Comparison of ENCODE assay signal across 8 cellular contexts in the genomic region with DNA sequence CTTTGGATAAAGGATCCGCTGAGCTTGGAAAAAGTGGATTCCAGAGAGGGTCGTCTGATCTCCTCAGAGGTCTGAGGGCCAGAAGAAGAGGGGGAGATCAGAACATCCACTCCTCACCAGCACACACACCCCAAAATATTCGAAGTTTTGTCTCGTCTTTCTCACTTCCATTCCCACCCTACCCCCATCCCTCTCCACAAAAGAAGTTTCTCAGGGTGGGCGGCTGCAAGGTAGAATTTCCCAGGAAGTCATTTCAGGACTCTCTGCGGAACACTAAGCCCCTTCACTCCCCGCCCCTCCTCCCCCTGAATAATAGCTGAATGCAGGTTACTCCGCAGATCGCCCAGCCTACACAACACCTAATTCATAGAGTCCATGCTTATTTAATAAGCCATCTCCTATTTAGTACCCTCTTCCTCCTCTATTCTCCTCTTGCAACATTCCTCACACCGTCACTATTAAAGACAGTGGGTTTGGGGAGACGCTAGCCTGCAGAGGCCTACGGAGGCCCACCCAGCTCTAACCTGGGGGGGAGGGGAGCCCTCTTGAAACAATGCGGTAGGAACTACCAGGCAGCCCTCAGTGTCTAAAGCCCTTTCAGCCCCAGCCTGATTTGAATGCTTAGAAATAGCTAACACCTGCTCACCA. TPM values are rescaled to one million over a fixed set of nuclear protein-coding genes. Genes with fewer than 3 reads are reported as not detected.
DNase-seq lines count a peak whose midpoint lies in the region; ATAC-seq, FAIRE-seq and TF ChIP-seq lines count a peak whose summit lies in the region.

No MANE protein-coding gene starts in this region.

- intact Hi-C loops in endothelial cell of umbilical vein (cut with micrococcal nuclease): loop anchor here (1.0 kb wide), 1 partner anchor 15 kb away; the partner anchor contains the start of gene METTL3

- no peak for TF ChIP-seq CTCF in endothelial cell of umbilical vein (IDR thresholded peaks at IDR 0.05; ENCODE audit: extremely low read depth in 1 of 2, insufficient read depth in 1 of 2, low read depth in 1 of 2, low read length in 2 of 2)
- TF ChIP-seq CTCF in neutrophil (IDR thresholded peaks at IDR 0.05): no peak

- H3K9me3 Mint-ChIP-seq in T-helper 1 cell treated with Interleukin-12 subunit alpha and Interleukin-12 subunit beta and Interleukin-4 antibody, amounts not matched to agents 30 μg/mL and 1 μg/mL, for 36 hours: no peaks in the 10 kb centered on the region

- POLR2A ChIA-PET in endothelial cell of umbilical vein (lab: Charles Lee): interaction anchor here (1.9 kb wide), 1 partner anchor 16 kb away, joined by 19 read pairs; the partner anchor contains the start of gene METTL3

- H3K27ac ChIP-seq in endothelial cell of umbilical vein (ENCODE audit: insufficient read depth, low read depth, low read length) (no peak overlapping the region), neutrophil (peak overlapping the region; percentile 14)

- H3K4me3 Mint-ChIP-seq in T-helper 1 cell treated with Interleukin-12 subunit alpha and Interleukin-12 subunit beta and Interleukin-4 antibody, amounts not matched to agents 30 μg/mL and 1 μg/mL, for 36 hours: peak overlapping the region; percentile 87

- no peak for TF ChIP-seq POLR2A in endothelial cell of umbilical vein (IDR thresholded peaks at IDR 0.05; ENCODE audit: low read depth, low read length)

- no peak overlapping the region for H3K27ac Mint-ChIP-seq in T-helper 1 cell treated with Interleukin-12 subunit alpha and Interleukin-12 subunit beta and Interleukin-4 antibody, amounts not matched to agents 30 μg/mL and 1 μg/mL, for 36 hours

- no peaks in the 10 kb centered on the region for H4K20me1 ChIP-seq in endothelial cell of umbilical vein (replicated peaks; ENCODE audit: control insufficient read depth, extremely low read depth, insufficient read depth, low read length)

- peak overlapping the region; percentile 88 for H2AFZ ChIP-seq in endothelial cell of umbilical vein (ENCODE audit: low read depth, low read length)

- CTCF ChIA-PET in endothelial cell of umbilical vein (lab: Charles Lee): interaction anchor here (0.9 to 3.1 kb wide), 5 partner anchors 11 to 30 kb away, joined by 3 to 28 read pairs (median 8); partner anchors contain the start of gene METTL3

- peaks cover 9% of the 10 kb centered on the region for H3K4me1 Mint-ChIP-seq in T-helper 1 cell treated with Interleukin-12 subunit alpha and Interleukin-12 subunit beta and Interleukin-4 antibody, amounts not matched to agents 30 μg/mL and 1 μg/mL, for 36 hours (ENCODE audit: low read depth)

- no peaks in the 10 kb centered on the region for H3K9me3 ChIP-seq in endothelial cell of umbilical vein (replicated peaks; ENCODE audit: control insufficient read depth, insufficient read depth, low read length)
- no peaks in the 10 kb centered on the region for H3K9me3 ChIP-seq in neutrophil

- no peak for ATAC-seq in HG03378 (IDR thresholded peaks at IDR 0.05; ENCODE audit: unreplicated experiment)

- no peak for FAIRE-seq in endothelial cell of umbilical vein (lab: Jason Lieb, UNC)

- H3K79me2 ChIP-seq in endothelial cell of umbilical vein (ENCODE audit: control insufficient read depth, insufficient read depth, low read length): no peaks in the 10 kb centered on the region

- H3K27me3 ChIP-seq in endothelial cell of umbilical vein (ENCODE audit: control insufficient read depth in 2 of 2, insufficient read depth in 2 of 2, low read length in 2 of 2) (peaks cover 18 to 20% of the 10 kb centered on the region in 2 experiments), neutrophil (peaks cover 51% of the 10 kb centered on the region)

- H3K9ac ChIP-seq in endothelial cell of umbilical vein (replicated peaks; ENCODE audit: extremely low read depth, insufficient read depth, low read length): no peak overlapping the region

- no peaks in the 10 kb centered on the region for H3K27me3 Mint-ChIP-seq in T-helper 1 cell treated with Interleukin-12 subunit alpha and Interleukin-12 subunit beta and Interleukin-4 antibody, amounts not matched to agents 30 μg/mL and 1 μg/mL, for 36 hours (ENCODE audit: low read depth)

- H3K36me3 ChIP-seq in endothelial cell of umbilical vein (ENCODE audit: control insufficient read depth in 2 of 2, extremely low read depth in 1 of 2, insufficient read depth in 2 of 2, low read length in 2 of 2): no peaks in the 10 kb centered on the region
- H3K36me3 ChIP-seq in neutrophil: no peaks in the 10 kb centered on the region

- H3K4me1 ChIP-seq in endothelial cell of umbilical vein (ENCODE audit: control insufficient read depth, extremely low read depth, insufficient read depth, low read length) (peaks cover 3% of the 10 kb centered on the region), neutrophil (ENCODE audit: control insufficient read depth in 1 of 2, insufficient read depth in 1 of 2, low read depth in 1 of 2, low read length in 1 of 2) (peaks cover 33 to 37% of the 10 kb centered on the region in 2 experiments)

- no TSS peak for BruUV-seq in endothelial cell of umbilical vein (replicated peaks; lab: Mats Ljungman, UMichigan)

- peak overlapping the region; percentile 32 to 80 (median 67) for H3K4me3 ChIP-seq in endothelial cell of umbilical vein (replicated peaks in 1 of 3; ENCODE audit: insufficient read depth in 1 of 3, low read depth in 1 of 3, low read length in 3 of 3)
- peak overlapping the region; percentile 47 to 64 for H3K4me3 ChIP-seq in neutrophil (ENCODE audit: low read depth in 1 of 2, low read length in 1 of 2)

- H3K4me2 ChIP-seq in endothelial cell of umbilical vein (ENCODE audit: insufficient read depth, low read length): peak overlapping the region; percentile 55

- no peaks in the 10 kb centered on the region for H3K36me3 Mint-ChIP-seq in T-helper 1 cell treated with Interleukin-12 subunit alpha and Interleukin-12 subunit beta and Interleukin-4 antibody, amounts not matched to agents 30 μg/mL and 1 μg/mL, for 36 hours (ENCODE audit: low read depth)

- dilution Hi-C loops in endothelial cell of umbilical vein (cut with MboI; ENCODE audit: extremely low pct_ligation_motif_present, low sequenced_read_pairs): no loop called here

- no peaks in the 10 kb centered on the region for H3K9me1 ChIP-seq in endothelial cell of umbilical vein (replicated peaks; ENCODE audit: control insufficient read depth, extremely low read depth, insufficient read depth, low read length)

- DNase-seq in T-helper 1 cell (no peak), NCI-H69 (lab: John Stamatoyannopoulos, UW) (peak; percentile 66), endothelial cell of umbilical vein (ENCODE audit: low read depth, low spot score) (no peak), mucosa of gallbladder (ENCODE audit: low spot score) (no peak), HPDE6-E6E7 (ENCODE audit: extremely low spot score) (no peak)

RNA-seq across cellular contexts. Expression of gene SALL2, which starts 0.7 kb away (rescaled TPM):
- total RNA-seq in endothelial cell of umbilical vein (4.6 and 6.8 TPM in 2 replicates), mucosa of gallbladder (8.3 TPM)
- polyA plus RNA-seq in endothelial cell of umbilical vein: 2.8 and 4.3 TPM in 2 replicates
- 2.4 and 3.0 TPM in 2 replicates for polyA plus RNA-seq in endothelial cell of umbilical vein (2011; cell fraction: cytosol; rRNA removed)
- 1.0 and 1.4 TPM in 2 replicates for polyA plus RNA-seq in endothelial cell of umbilical vein (2011; cell fraction: nucleus; rRNA removed)
- 1.4 and 1.7 TPM in 2 replicates for polyA plus RNA-seq in endothelial cell of umbilical vein (2012)
- polyA minus RNA-seq in endothelial cell of umbilical vein: 3.6 and 5.2 TPM in 2 replicates
- polyA minus RNA-seq in endothelial cell of umbilical vein (2011; cell fraction: cytosol; rRNA and poly(A)+ RNA removed): not detected
- polyA minus RNA-seq in endothelial cell of umbilical vein (2011; cell fraction: nucleus; rRNA and poly(A)+ RNA removed): 1.0 and 2.0 TPM in 2 replicates

RNA-seq across cellular contexts. Expression of gene METTL3, which starts 15.7 kb away (rescaled TPM):
- total RNA-seq in endothelial cell of umbilical vein: 63.1 and 65.0 TPM in 2 replicates
- polyA plus RNA-seq in endothelial cell of umbilical vein: 80.2 and 85.3 TPM in 2 replicates
- polyA plus RNA-seq in endothelial cell of umbilical vein (2011; cell fraction: cytosol; rRNA removed): 61.6 and 67.3 TPM in 2 replicates
- polyA plus RNA-seq in endothelial cell of umbilical vein (2011; cell fraction: nucleus; rRNA removed): 465 and 505 TPM in 2 replicates
- 45.6 and 57.2 TPM in 2 replicates for polyA plus RNA-seq in endothelial cell of umbilical vein (2012)
- polyA minus RNA-seq in endothelial cell of umbilical vein: 85.6 and 92.0 TPM in 2 replicates
- 28.1 TPM for polyA minus RNA-seq in endothelial cell of umbilical vein (2011; cell fraction: cytosol; rRNA and poly(A)+ RNA removed)
- polyA minus RNA-seq in endothelial cell of umbilical vein (2011; cell fraction: nucleus; rRNA and poly(A)+ RNA removed): 60.7 and 85.7 TPM in 2 replicates
- total RNA-seq in mucosa of gallbladder: 37.5 TPM

RNA-seq across cellular contexts. Expression of gene TOX4, which starts 49.8 kb away (rescaled TPM):
- 63.2 and 67.4 TPM in 2 replicates for total RNA-seq in endothelial cell of umbilical vein
- polyA plus RNA-seq in endothelial cell of umbilical vein: 78.2 and 78.4 TPM in 2 replicates
- polyA plus RNA-seq in endothelial cell of umbilical vein (2011; cell fraction: cytosol; rRNA removed): 59.7 and 65.2 TPM in 2 replicates
- polyA plus RNA-seq in endothelial cell of umbilical vein (2011; cell fraction: nucleus; rRNA removed): 61.6 and 71.0 TPM in 2 replicates
- polyA plus RNA-seq in endothelial cell of umbilical vein (2012): 56.5 and 91.9 TPM in 2 replicates
- 153 and 171 TPM in 2 replicates for polyA minus RNA-seq in endothelial cell of umbilical vein
- 22.8 TPM for polyA minus RNA-seq in endothelial cell of umbilical vein (2011; cell fraction: cytosol; rRNA and poly(A)+ RNA removed)
- polyA minus RNA-seq in endothelial cell of umbilical vein (2011; cell fraction: nucleus; rRNA and poly(A)+ RNA removed): 33.2 and 40.7 TPM in 2 replicates
- 66.7 TPM for total RNA-seq in mucosa of gallbladder

RNA-seq across cellular contexts. Expression of gene RAB2B, which starts 50.0 kb away (rescaled TPM):
- total RNA-seq in endothelial cell of umbilical vein: 29.1 and 30.6 TPM in 2 replicates
- 26.8 and 27.9 TPM in 2 replicates for polyA plus RNA-seq in endothelial cell of umbilical vein
- 23.6 and 24.1 TPM in 2 replicates for polyA plus RNA-seq in endothelial cell of umbilical vein (2011; cell fraction: cytosol; rRNA removed)
- 43.2 and 47.7 TPM in 2 replicates for polyA plus RNA-seq in endothelial cell of umbilical vein (2011; cell fraction: nucleus; rRNA removed)
- 24.9 and 28.6 TPM in 2 replicates for polyA plus RNA-seq in endothelial cell of umbilical vein (2012)
- 40.8 and 47.7 TPM in 2 replicates for polyA minus RNA-seq in endothelial cell of umbilical vein
- 6.3 TPM for polyA minus RNA-seq in endothelial cell of umbilical vein (2011; cell fraction: cytosol; rRNA and poly(A)+ RNA removed)
- polyA minus RNA-seq in endothelial cell of umbilical vein (2011; cell fraction: nucleus; rRNA and poly(A)+ RNA removed): 26.0 and 33.6 TPM in 2 replicates
- total RNA-seq in mucosa of gallbladder: 20.6 TPM

RNA-seq across cellular contexts. Expression of gene OR10G3, which starts 53.1 kb away (rescaled TPM):
- not detected in 2 replicates for total RNA-seq in endothelial cell of umbilical vein
- not detected in 2 replicates for polyA plus RNA-seq in endothelial cell of umbilical vein
- not detected in 2 replicates for polyA plus RNA-seq in endothelial cell of umbilical vein (2011; cell fraction: cytosol; rRNA removed)
- polyA plus RNA-seq in endothelial cell of umbilical vein (2011; cell fraction: nucleus; rRNA removed): not detected in 2 replicates
- not detected in 2 replicates for polyA plus RNA-seq in endothelial cell of umbilical vein (2012)
- polyA minus RNA-seq in endothelial cell of umbilical vein: not detected in 2 replicates
- not detected for polyA minus RNA-seq in endothelial cell of umbilical vein (2011; cell fraction: cytosol; rRNA and poly(A)+ RNA removed)
- not detected in 2 replicates for polyA minus RNA-seq in endothelial cell of umbilical vein (2011; cell fraction: nucleus; rRNA and poly(A)+ RNA removed)
- total RNA-seq in mucosa of gallbladder: not detected
